ENCODE assay signal across 14 cellular contexts in genomic region chr4:114728426-114728825, GRCh38.
DNase-seq lines count a peak whose midpoint lies in the region; ATAC-seq, FAIRE-seq and TF ChIP-seq lines count a peak whose summit lies in the region.
"Had no signal": no experiment of that assay in that cellular context is flagged by ENCODE, and none has a peak within 500 bp of the region (broad histone marks: within the 10 kb centered on the region; RNA-seq: fewer than 3 reads in every experiment).

No MANE protein-coding gene starts in this region.

- SMC1A ChIA-PET in GM12878 (lab: Charles Lee; ENCODE audit: uncharacterized antibody, unreplicated experiment) = interaction anchor here (1.4 kb wide), 1 partner anchor 11 kb away, joined by 3 read pairs; no protein-coding TSS in a partner anchor

- no peaks in the 10 kb centered on the region for H3K36me3 ChIP-seq in GM12878 (ENCODE audit: control insufficient read depth in 2 of 2, insufficient read depth in 2 of 2, low read length in 1 of 2)
- H3K36me3 ChIP-seq in aorta (ENCODE audit: control insufficient read depth in 1 of 2, insufficient read depth in 2 of 2, low read length in 1 of 2) = no peaks in the 10 kb centered on the region

- 0% methylated on average over 2 of the region's 2 CpGs for WGBS in GM12878 (ENCODE audit: insufficient coverage, insufficient replicate concordance, low lambda C conversion rate, missing lambda C conversion rate)
- WGBS in aorta, 2 donors = 9 to 13% methylated on average over 2 of the region's 2 CpGs

- TF ChIP-seq EP300 in GM12878 (IDR thresholded peaks at IDR 0.05; ENCODE audit: borderline replicate concordance in 1 of 2, control insufficient read depth in 1 of 2, low read depth in 2 of 2, low read length in 2 of 2) = no peak

- CTCF ChIA-PET in GM12878 (lab: Yijun Ruan, JAX) = no interaction called here

- FAIRE-seq in GM12878 (lab: Jason Lieb, UNC) = peak; percentile 23
- FAIRE-seq: A549, H54 had no signal

- intact Hi-C loops in GM12878 (cut with micrococcal nuclease; ENCODE audit: unreplicated experiment) (no loop called here), aorta (cut with DNase I) (no loop called here)

- in situ Hi-C loops in GM12878 (cut with MboI) = no loop called here

- H3K79me2 ChIP-seq in GM12878 (ENCODE audit: control insufficient read depth, insufficient read depth, low read length) = no peaks in the 10 kb centered on the region

- no peaks in the 10 kb centered on the region for H4K20me1 ChIP-seq in GM12878 (ENCODE audit: control insufficient read depth, insufficient read depth)

- no peak overlapping the region for H3K27ac ChIP-seq in GM12878 (ENCODE audit: control insufficient read depth, insufficient read depth)
- no peak overlapping the region for H3K27ac ChIP-seq in aorta (ENCODE audit: low read depth in 1 of 2, low read length in 2 of 2)
- H3K27ac ChIP-seq: A549 had no signal

- H3K9ac ChIP-seq in GM12878 (ENCODE audit: control insufficient read depth, insufficient read depth, low read length) = no peak overlapping the region

- H3K4me3 ChIP-seq in GM12878 = no peak overlapping the region
- H3K4me3 ChIP-seq in aorta (ENCODE audit: low read length in 2 of 2) = no peak overlapping the region
- H3K4me3 ChIP-seq: A549 had no signal

- TF ChIP-seq POLR2A in GM12878 (IDR thresholded peaks at IDR 0.05; ENCODE audit: low read depth, low read length) = no peak

- H2AFZ ChIP-seq in GM12878 (ENCODE audit: control insufficient read depth, low read depth, low read length) = no peak overlapping the region

- POLR2A ChIA-PET in GM12878 (lab: Charles Lee) = no interaction called here

- H3K4me2 ChIP-seq in GM12878 (ENCODE audit: control insufficient read depth, insufficient read depth) = no peak overlapping the region
- H3K4me2 ChIP-seq: A549 had no signal

- TF ChIP-seq CTCF in GM12878 (IDR thresholded peaks at IDR 0.05 in 2 of 3, conservative IDR thresholded peaks at IDR 0.05 in 1 of 3; ENCODE audit: control insufficient read depth in 2 of 3, extremely low read depth in 1 of 3, insufficient read depth in 1 of 3, low read depth in 3 of 3, low read length in 3 of 3) = no peak

- TF ChIP-seq RAD21 in GM12878 (IDR thresholded peaks at IDR 0.05; ENCODE audit: insufficient read depth, low read depth, low read length) = no peak

- peak; percentile 54 to 84 for DNase-seq in NCI-H524 (lab: John Stamatoyannopoulos, UW)
- peak; percentile 64 for DNase-seq in NCI-H82 treated with DMSO at 0.1 percent for 48 hours (lab: John Stamatoyannopoulos, UW; ENCODE audit: unreplicated experiment)
- DNase-seq in GM12878 (ENCODE audit: low read depth, low spot score) = no peak
- DNase-seq in stimulated activated CD4-positive, alpha-beta T cell treated with anti-CD3 and anti-CD28 coated beads, Interleukin-4, amount 100 ng/mL, for 24 hours = no peak
- no peak for DNase-seq in activated CD4-positive, CD25-positive, alpha-beta regulatory T cell (lab: John Stamatoyannopoulos, UW)
- DNase-seq in aorta = no peak
- DNase-seq: CD8-positive, alpha-beta T cell; COR-L47; DND-41; GDM1 had no signal

- no peaks in the 10 kb centered on the region for H3K27me3 ChIP-seq in GM12878 (replicated peaks in 1 of 2; ENCODE audit: control insufficient read depth in 2 of 2, insufficient read depth in 2 of 2, low read length in 1 of 2)
- no peaks in the 10 kb centered on the region for H3K27me3 ChIP-seq in aorta (ENCODE audit: control insufficient read depth in 1 of 2, insufficient read depth in 2 of 2, low read length in 1 of 2)

- H3K9me3 ChIP-seq in GM12878 (replicated peaks; ENCODE audit: control insufficient read depth, insufficient read depth, low read length) (no peaks in the 10 kb centered on the region), aorta (ENCODE audit: control insufficient read depth, low read length) (peaks cover 2% of the 10 kb centered on the region)
- H3K9me3 ChIP-seq: A549 had no signal

- ATAC-seq in GM12878 = no peak
- no peak for ATAC-seq in aorta (ENCODE audit: low FRiP score)
- ATAC-seq in HG03280 (IDR thresholded peaks at IDR 0.05; ENCODE audit: unreplicated experiment) = no peak
- ATAC-seq: A549; CD8-positive, alpha-beta T cell; HCT116 had no signal

- H3K4me1 ChIP-seq in GM12878 (ENCODE audit: control insufficient read depth, insufficient read depth, low read length) = no peaks in the 10 kb centered on the region
- no peaks in the 10 kb centered on the region for H3K4me1 ChIP-seq in aorta (ENCODE audit: control insufficient read depth in 1 of 2, insufficient read depth in 2 of 2, low read length in 2 of 2)
- H3K4me1 ChIP-seq: A549 had no signal

- RAD21 ChIA-PET in GM12878 (lab: Charles Lee; ENCODE audit: unreplicated experiment) = no interaction called here

- BruUV-seq in GM12878 (replicated peaks; lab: Mats Ljungman, UMichigan) = no TSS peak

TF ChIP-seq in GM12878, 131 proteins besides CTCF, POLR2A, EP300 and RAD21:
- TF ChIP-seq DPF2 (IDR thresholded peaks at IDR 0.05) (no peak), RAD51 (IDR thresholded peaks at IDR 0.05) (no peak), TBL1XR1 (IDR thresholded peaks at IDR 0.05; ENCODE audit: low read depth, low read length) (no peak), ZBTB33 (IDR thresholded peaks at IDR 0.05) (no peak), YBX1 (IDR thresholded peaks at IDR 0.05) (no peak), SRF (IDR thresholded peaks at IDR 0.05; ENCODE audit: low read depth in 2 of 2, low read length in 2 of 2) (no peak), ZNF384 (IDR thresholded peaks at IDR 0.05; ENCODE audit: borderline replicate concordance, low read depth, low read length) (no peak), ATF3 (IDR thresholded peaks at IDR 0.05; ENCODE audit: borderline replicate concordance, extremely low read depth, low read depth, low read length) (no peak), E2F8 (IDR thresholded peaks at IDR 0.05; ENCODE audit: low read depth, partially characterized antibody) (no peak), YY1 (IDR thresholded peaks at IDR 0.05; ENCODE audit: low read depth, low read length) (no peak), USF2 (IDR thresholded peaks at IDR 0.05; ENCODE audit: borderline replicate concordance, low read depth, low read length) (no peak), FOXM1 (IDR thresholded peaks at IDR 0.05; ENCODE audit: low read depth, low read length) (no peak)

Comparison
In these comparisons a context has a peak if more than half of its experiments do, and no peak if none do; other contexts are left out.
1. DNase-seq: peak in NCI-H524 (2 of 2) and NCI-H82 treated with DMSO at 0.1 percent for 48 hours (single experiment); none in GM12878 (single experiment), stimulated activated CD4-positive, alpha-beta T cell treated with anti-CD3 and anti-CD28 coated beads, Interleukin-4, amount 100 ng/mL, for 24 hours (single experiment), activated CD4-positive, CD25-positive, alpha-beta regulatory T cell (0 of 4) and aorta (0 of 2).